In genomic region chr3:164208846-164209245, GRCh38 we compare ENCODE assay signal across 15 cellular contexts.
DNase-seq lines count a peak whose midpoint lies in the region; TF ChIP-seq lines count a peak whose summit lies in the region.
"Had no signal": no experiment of that assay in that cellular context is flagged by ENCODE, and none has a peak within 500 bp of the region (broad histone marks: within the 10 kb centered on the region; RNA-seq: fewer than 3 reads in every experiment).

No MANE protein-coding gene starts in this region.

- H3K27ac ChIP-seq in endodermal cell (ENCODE audit: low read depth, low read length): no peak overlapping the region
- no peak overlapping the region for H3K27ac ChIP-seq in neural progenitor cell
- H3K27ac ChIP-seq in sigmoid colon: no peak overlapping the region
- H3K27ac ChIP-seq: BLaER1, SJSA1 had no signal

- TF ChIP-seq CTCF in LNCaP clone FGC (IDR thresholded peaks at IDR 0.05; ENCODE audit: control insufficient read depth, extremely low read depth, insufficient read depth) (0 out of 2 replicates have a peak, but pooled peaks have one; percentile 3), endodermal cell (conservative IDR thresholded peaks at IDR 0.05) (peak; percentile 25), neural progenitor cell (IDR thresholded peaks at IDR 0.05) (no peak), sigmoid colon (IDR thresholded peaks at IDR 0.05) (no peak)

- H4K20me1 ChIP-seq in neural progenitor cell (ENCODE audit: low read depth): no peaks in the 10 kb centered on the region
- H4K20me1 ChIP-seq: BLaER1 had no signal

- H3K9me3 ChIP-seq in endodermal cell (ENCODE audit: control insufficient read depth, low read length): peaks cover 4% of the 10 kb centered on the region
- no peaks in the 10 kb centered on the region for H3K9me3 ChIP-seq in neural progenitor cell (ENCODE audit: low read depth)
- no peaks in the 10 kb centered on the region for H3K9me3 ChIP-seq in sigmoid colon
- H3K9me3 ChIP-seq: BLaER1, SJSA1 had no signal

- no peaks in the 10 kb centered on the region for H3K4me1 ChIP-seq in endodermal cell (ENCODE audit: control insufficient read depth, insufficient read depth, low read length)
- H3K4me1 ChIP-seq in neural progenitor cell: no peaks in the 10 kb centered on the region
- no peaks in the 10 kb centered on the region for H3K4me1 ChIP-seq in sigmoid colon
- H3K4me1 ChIP-seq: BLaER1, SJSA1 had no signal

- no peak overlapping the region for H3K4me3 Mint-ChIP-seq in endodermal cell
- no peak overlapping the region for H3K4me3 Mint-ChIP-seq in neural progenitor cell
- H3K4me3 Mint-ChIP-seq: CD8-positive, alpha-beta memory T cell had no signal

- H3K9me3 Mint-ChIP-seq in endodermal cell (peaks cover 7% of the 10 kb centered on the region), neural progenitor cell (peaks cover 3% of the 10 kb centered on the region)

- H3F3A ChIP-seq in neural progenitor cell (ENCODE audit: low read depth): no peaks in the 10 kb centered on the region

- peak overlapping the region; percentile 63 for H2AFZ ChIP-seq in neural progenitor cell (replicated peaks)

- no peaks in the 10 kb centered on the region for H3K27me3 Mint-ChIP-seq in endodermal cell (ENCODE audit: insufficient read depth)
- peaks cover 2% of the 10 kb centered on the region for H3K27me3 Mint-ChIP-seq in neural progenitor cell (ENCODE audit: insufficient read depth, low read depth)
- H3K27me3 Mint-ChIP-seq: CD8-positive, alpha-beta memory T cell had no signal

- intact Hi-C loops in sigmoid colon (cut with DNase I): no loop called here

- no peak overlapping the region for H3K4me2 ChIP-seq in neural progenitor cell
- H3K4me2 ChIP-seq: BLaER1 had no signal

- no peak overlapping the region for H3K9ac ChIP-seq in endodermal cell (ENCODE audit: extremely low read depth, low read length, poor library complexity, severe bottlenecking)
- H3K9ac ChIP-seq in neural progenitor cell: no peak overlapping the region
- H3K9ac ChIP-seq: BLaER1 had no signal

- no peak overlapping the region for H3K4me3 ChIP-seq in LNCaP clone FGC (ENCODE audit: low read depth, low read length)
- H3K4me3 ChIP-seq in endodermal cell (ENCODE audit: low read length): no peak overlapping the region
- H3K4me3 ChIP-seq in neural progenitor cell: no peak overlapping the region
- H3K4me3 ChIP-seq in sigmoid colon: no peak overlapping the region
- H3K4me3 ChIP-seq: BLaER1, SJSA1 had no signal

- H3K36me3 Mint-ChIP-seq in endodermal cell (ENCODE audit: low read depth) (peaks cover 23% of the 10 kb centered on the region), neural progenitor cell (no peaks in the 10 kb centered on the region)
- H3K36me3 Mint-ChIP-seq: CD8-positive, alpha-beta memory T cell had no signal

- no peaks in the 10 kb centered on the region for H3K27me3 ChIP-seq in endodermal cell (ENCODE audit: control insufficient read depth, insufficient read depth, low read length, poor library complexity, severe bottlenecking)
- no peaks in the 10 kb centered on the region for H3K27me3 ChIP-seq in neural progenitor cell
- no peaks in the 10 kb centered on the region for H3K27me3 ChIP-seq in sigmoid colon
- H3K27me3 ChIP-seq: BLaER1, SJSA1 had no signal

- H3K27ac Mint-ChIP-seq in endodermal cell: peak overlapping the region; percentile 71
- no peak overlapping the region for H3K27ac Mint-ChIP-seq in neural progenitor cell

- H3K4me1 Mint-ChIP-seq in endodermal cell: peaks cover 16% of the 10 kb centered on the region
- H3K4me1 Mint-ChIP-seq in neural progenitor cell: peaks cover 14% of the 10 kb centered on the region
- H3K4me1 Mint-ChIP-seq: CD8-positive, alpha-beta memory T cell had no signal

- DNase-seq in ELR (ENCODE audit: low read depth) (peak; percentile 17), LNCaP clone FGC (ENCODE audit: low read depth) (no peak), endodermal cell (peak; percentile 48), neural progenitor cell (ENCODE audit: low spot score) (peak; percentile 1), sigmoid colon (no peak)
- DNase-seq in stimulated activated naive CD4-positive, alpha-beta T cell treated with Interleukin-2 at 50 U/mL for 16 hours (lab: John Stamatoyannopoulos, UW): no peak
- DNase-seq in stimulated activated CD4-positive, alpha-beta T cell treated with anti-CD3 and anti-CD28 coated beads, Interleukin-4, amount 100 ng/mL, for 1 hour: no peak
- DNase-seq: CD8-positive, alpha-beta memory T cell; EL; KG1; NCI-H1930; NCI-H524 treated with DMSO at 0.1 percent for 48 hours; PC-3 had no signal

- no peak for TF ChIP-seq EP300 in sigmoid colon (IDR thresholded peaks at IDR 0.05)

- H3K36me3 ChIP-seq in endodermal cell (ENCODE audit: control insufficient read depth, insufficient read depth, low read length) (peaks cover 39% of the 10 kb centered on the region), neural progenitor cell (no peaks in the 10 kb centered on the region), sigmoid colon (no peaks in the 10 kb centered on the region)
- H3K36me3 ChIP-seq: BLaER1, SJSA1 had no signal

- H3K79me2 ChIP-seq in neural progenitor cell (ENCODE audit: low read depth): no peaks in the 10 kb centered on the region

- 44 to 72% methylated on average over 2 of the region's 2 CpGs for WGBS in endodermal cell (ENCODE audit: insufficient coverage in 1 of 2, insufficient read length in 1 of 2), 2 experiments
- WGBS in sigmoid colon, 2 donors: 69 to 83% methylated on average over 2 of the region's 2 CpGs

- no peak for TF ChIP-seq POLR2A in sigmoid colon (IDR thresholded peaks at IDR 0.05)

Comparison
In these comparisons a context has a peak if more than half of its experiments do, and no peak if none do; other contexts are left out.
1. DNase-seq: peak in ELR (single experiment), endodermal cell (single experiment) and neural progenitor cell (single experiment); none in LNCaP clone FGC (single experiment), sigmoid colon (single experiment), stimulated activated naive CD4-positive, alpha-beta T cell treated with Interleukin-2 at 50 U/mL for 16 hours (single experiment) and stimulated activated CD4-positive, alpha-beta T cell treated with anti-CD3 and anti-CD28 coated beads, Interleukin-4, amount 100 ng/mL, for 1 hour (single experiment).
2. CTCF ChIP-seq: peak in LNCaP clone FGC (single experiment) and endodermal cell (single experiment); none in neural progenitor cell (single experiment) and sigmoid colon (0 of 4).